ENCODE assay signal across 18 cellular contexts in genomic region chr12:26783791-26784379, GRCh38. TPM values are rescaled to one million over a fixed set of nuclear protein-coding genes. Genes with fewer than 3 reads are reported as not detected.
DNase-seq lines count a peak whose midpoint lies in the region; ATAC-seq and TF ChIP-seq lines count a peak whose summit lies in the region.
"Had no signal": no experiment of that assay in that cellular context is flagged by ENCODE, and none has a peak within 500 bp of the region (broad histone marks: within the 10 kb centered on the region; RNA-seq: fewer than 3 reads in every experiment).

No MANE protein-coding gene starts in this region.

- H3K36me3 Mint-ChIP-seq in activated naive CD8-positive, alpha-beta T cell treated with anti-CD3 and anti-CD28 coated beads, Interleukin-2, amount 50 U/mL, for 24 hours (ENCODE audit: low read depth), result peaks cover 56% of the 10 kb centered on the region
- H3K36me3 Mint-ChIP-seq in activated naive CD8-positive, alpha-beta T cell treated with anti-CD3 and anti-CD28 coated beads for 36 hours, result peaks cover 54% of the 10 kb centered on the region
- peaks cover 7% of the 10 kb centered on the region for H3K36me3 Mint-ChIP-seq in osteocyte (ENCODE audit: unreplicated experiment)

- no peaks in the 10 kb centered on the region for H3K27me3 Mint-ChIP-seq in activated naive CD8-positive, alpha-beta T cell treated with anti-CD3 and anti-CD28 coated beads, Interleukin-2, amount 50 U/mL, for 24 hours
- H3K27me3 Mint-ChIP-seq in activated naive CD8-positive, alpha-beta T cell treated with anti-CD3 and anti-CD28 coated beads for 36 hours, result no peaks in the 10 kb centered on the region
- no peaks in the 10 kb centered on the region for H3K27me3 Mint-ChIP-seq in osteocyte (ENCODE audit: unreplicated experiment)
- H3K27me3 Mint-ChIP-seq: B cell had no signal

- peak overlapping the region; percentile 1 for H3K4me3 ChIP-seq in fibroblast of mammary gland (ENCODE audit: control insufficient read depth, low read depth, low read length)
- H3K4me3 ChIP-seq: SJCRH30 had no signal

- H3K4me1 Mint-ChIP-seq in activated naive CD8-positive, alpha-beta T cell treated with anti-CD3 and anti-CD28 coated beads, Interleukin-2, amount 50 U/mL, for 24 hours, result peaks cover 14% of the 10 kb centered on the region
- peaks cover 7% of the 10 kb centered on the region for H3K4me1 Mint-ChIP-seq in activated naive CD8-positive, alpha-beta T cell treated with anti-CD3 and anti-CD28 coated beads for 36 hours
- peaks cover 21% of the 10 kb centered on the region for H3K4me1 Mint-ChIP-seq in osteocyte (ENCODE audit: unreplicated experiment)

- H3K9me3 Mint-ChIP-seq in activated naive CD8-positive, alpha-beta T cell treated with anti-CD3 and anti-CD28 coated beads, Interleukin-2, amount 50 U/mL, for 24 hours, result peaks cover 11% of the 10 kb centered on the region
- H3K9me3 Mint-ChIP-seq in activated naive CD8-positive, alpha-beta T cell treated with anti-CD3 and anti-CD28 coated beads for 36 hours, result no peaks in the 10 kb centered on the region
- peaks cover 9% of the 10 kb centered on the region for H3K9me3 Mint-ChIP-seq in osteocyte (ENCODE audit: unreplicated experiment)

- no peak overlapping the region for H3K4me3 Mint-ChIP-seq in activated naive CD8-positive, alpha-beta T cell treated with anti-CD3 and anti-CD28 coated beads, Interleukin-2, amount 50 U/mL, for 24 hours
- no peak overlapping the region for H3K4me3 Mint-ChIP-seq in activated naive CD8-positive, alpha-beta T cell treated with anti-CD3 and anti-CD28 coated beads for 36 hours
- H3K4me3 Mint-ChIP-seq in osteocyte (ENCODE audit: unreplicated experiment), result no peak overlapping the region
- H3K4me3 Mint-ChIP-seq: B cell, H9 had no signal

- H3K27ac Mint-ChIP-seq in activated naive CD8-positive, alpha-beta T cell treated with anti-CD3 and anti-CD28 coated beads, Interleukin-2, amount 50 U/mL, for 24 hours, result peak overlapping the region; percentile 25
- H3K27ac Mint-ChIP-seq in activated naive CD8-positive, alpha-beta T cell treated with anti-CD3 and anti-CD28 coated beads for 36 hours, result no peak overlapping the region
- H3K27ac Mint-ChIP-seq in osteocyte (ENCODE audit: unreplicated experiment), result peak overlapping the region; percentile 12
- H3K27ac Mint-ChIP-seq: B cell, H9 had no signal

- TF ChIP-seq CTCF in fibroblast of mammary gland (conservative IDR thresholded peaks at IDR 0.05; ENCODE audit: control insufficient read depth, insufficient read depth, low read depth, low read length) (no peak), osteocyte (IDR thresholded peaks at IDR 0.05) (no peak)

- no peak for DNase-seq in activated naive CD8-positive, alpha-beta T cell treated with anti-CD3 and anti-CD28 coated beads, Interleukin-2, amount 50 U/mL, for 24 hours
- no peak for DNase-seq in activated naive CD8-positive, alpha-beta T cell treated with anti-CD3 and anti-CD28 coated beads for 36 hours
- DNase-seq in fibroblast of mammary gland (ENCODE audit: low read depth) (no peak), osteocyte (ENCODE audit: extremely low spot score, unreplicated experiment) (no peak), NCI-H1048 (lab: John Stamatoyannopoulos, UW) (no peak), OCI-M2 (lab: John Stamatoyannopoulos, UW; ENCODE audit: unreplicated experiment) (no peak)
- DNase-seq in activated CD4-positive, CD25-positive, alpha-beta regulatory T cell treated with anti-CD3 and anti-CD28 coated beads, Interleukin-2, amount 50 U/mL, for 72 hours, result no peak
- DNase-seq: 8988T, DND-41, H9, NCI-H1105 treated with DMSO at 0.1 percent for 48 hours, NCI-H187, NCI-H2107, NCI-H524, NCI-H82, SJCRH30 had no signal

- no peak for ATAC-seq in activated naive CD8-positive, alpha-beta T cell treated with anti-CD3 and anti-CD28 coated beads, Interleukin-2, amount 50 U/mL, for 24 hours
- no peak for ATAC-seq in HG03439 (IDR thresholded peaks at IDR 0.05; ENCODE audit: unreplicated experiment)

RNA-seq across cellular contexts. Expression of gene ITPR2, which starts 49.1 kb away (rescaled TPM):
- 10 to 100 TPM; 27.3 TPM for total RNA-seq in activated naive CD8-positive, alpha-beta T cell treated with anti-CD3 and anti-CD28 coated beads for 36 hours
- total RNA-seq in osteocyte, result 20.5 and 22.1 TPM in 2 replicates
